8 cellular contexts compared by ENCODE assay signal in genomic region chr4:42568610-42569207, GRCh38.
A peak's percentile ranks its signal among the peaks of the same experiment; 100 is the strongest.
DNase-seq lines count a peak whose midpoint lies in the region; ATAC-seq and TF ChIP-seq lines count a peak whose summit lies in the region.

No MANE protein-coding gene starts in this region.

- H3K9me3 ChIP-seq in thyroid gland = no peaks in the 10 kb centered on the region

- H3K4me3 ChIP-seq in fibroblast of pulmonary artery (replicated peaks; ENCODE audit: low read depth, low read length) (no peak overlapping the region), thyroid gland (replicated peaks in 1 of 3) (no peak overlapping the region)

- peak; percentile 51 for DNase-seq in ELF-1 (ENCODE audit: low read depth, low spot score)
- DNase-seq in KBM-7 = peak; percentile 68
- peak; percentile 85 for DNase-seq in OCI-M1 (lab: John Stamatoyannopoulos, UW)
- DNase-seq in activated T-cell treated with anti-CD3 and anti-CD28 coated beads, Interleukin-2, amount 50 U/mL, for 48 hours = peak; percentile 54 to 57
- DNase-seq in fibroblast of pulmonary artery (ENCODE audit: low read depth) = peak; percentile 83
- DNase-seq in non-pigmented ciliary epithelial cell (ENCODE audit: low read depth) = peak; percentile 27
- peak; percentile 73 to 79 for DNase-seq in thyroid gland

- H3K27ac ChIP-seq in thyroid gland = peak overlapping the region in 1 of 3 donors; percentile 11

- intact Hi-C loops in thyroid gland (cut with DNase I) = loop anchor here (5.0 to 10.0 kb wide), 2 partner anchors 186 to 299 kb away; no protein-coding TSS in a partner anchor

- no peaks in the 10 kb centered on the region for H3K36me3 ChIP-seq in thyroid gland

- 4 to 5% methylated on average over 4 of the region's 4 CpGs for WGBS in thyroid gland, 2 donors

- peaks cover 14 to 22% of the 10 kb centered on the region in 2 donors for H3K4me1 ChIP-seq in thyroid gland

- H3K27me3 ChIP-seq in thyroid gland = no peaks in the 10 kb centered on the region

- TF ChIP-seq POLR2A in thyroid gland (IDR thresholded peaks at IDR 0.05) = no peak

- peak; percentile 95 for ATAC-seq in GM21619 (IDR thresholded peaks at IDR 0.05; ENCODE audit: unreplicated experiment)

- in situ Hi-C loops in KBM-7 (cut with MboI; ENCODE audit: low pct_unique_long_range_greater_than_20kb, low sequenced_read_pairs) = loop anchor here (25.0 kb wide), 1 partner anchor 294 kb away; no protein-coding TSS in a partner anchor

- TF ChIP-seq CTCF in fibroblast of pulmonary artery (IDR thresholded peaks at IDR 0.05; ENCODE audit: low read length, missing control alignments) (peak; percentile 79), thyroid gland (IDR thresholded peaks at IDR 0.05) (peak; percentile 32 to 85 (median 72))

Comparison
In these comparisons a context has a peak if more than half of its experiments do, and no peak if none do; other contexts are left out.
1. DNase-seq: peak in every context shown above with its lines; median percentile 85 in OCI-M1; 83 in fibroblast of pulmonary artery; 76 in thyroid gland; 68 in KBM-7; 56 in activated T-cell treated with anti-CD3 and anti-CD28 coated beads, Interleukin-2, amount 50 U/mL, for 48 hours; 51 in ELF-1; 27 in non-pigmented ciliary epithelial cell.